20 cellular contexts compared by ENCODE assay signal in the genomic region with DNA sequence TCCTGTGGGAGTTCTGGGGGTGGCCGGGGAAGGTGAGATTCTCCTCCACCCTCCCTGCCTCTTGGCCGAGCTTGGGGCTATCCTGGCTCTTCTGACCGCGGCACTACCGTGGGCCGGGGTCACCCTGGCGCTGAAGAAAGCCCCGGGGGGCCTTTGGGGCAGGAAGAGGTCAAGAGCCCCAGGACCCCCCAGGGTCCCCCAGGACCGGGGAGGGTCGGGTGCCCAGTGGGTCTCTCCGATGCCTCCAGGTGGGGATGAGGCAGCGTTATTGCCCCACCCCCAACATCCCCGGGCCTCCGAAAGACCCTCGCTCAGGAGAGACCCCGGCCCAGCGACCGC. TPM values are rescaled to one million over a fixed set of nuclear protein-coding genes. Genes with fewer than 3 reads are reported as not detected.
DNase-seq lines count a peak whose midpoint lies in the region; ATAC-seq, FAIRE-seq and TF ChIP-seq lines count a peak whose summit lies in the region.
"Had no signal": no experiment of that assay in that cellular context is flagged by ENCODE, and none has a peak within 500 bp of the region (broad histone marks: within the 10 kb centered on the region; RNA-seq: fewer than 3 reads in every experiment).

No MANE protein-coding gene starts in this region.

- H3K9me3 ChIP-seq in right lobe of liver (no peaks in the 10 kb centered on the region), HepG2 (ENCODE audit: low read length) (no peaks in the 10 kb centered on the region), endodermal cell (ENCODE audit: control insufficient read depth, low read length) (no peaks in the 10 kb centered on the region), ovary (no peaks in the 10 kb centered on the region), body of pancreas (no peaks in the 10 kb centered on the region)
- H3K9me3 ChIP-seq: left lung, spleen, thoracic aorta had no signal

- no peaks in the 10 kb centered on the region for H3K4me1 Mint-ChIP-seq in endodermal cell
- H3K4me1 Mint-ChIP-seq: activated CD4-positive, alpha-beta memory T cell treated with anti-CD3 and anti-CD28 coated beads, Interleukin-2, amount 10 ng/mL, durations not matched to agents 7 days and 5 days had no signal

- no peak overlapping the region for H2AFZ ChIP-seq in HepG2 (ENCODE audit: low read length)

- H3K4me3 Mint-ChIP-seq in endodermal cell = peak overlapping the region; percentile 44
- H3K4me3 Mint-ChIP-seq: activated CD4-positive, alpha-beta memory T cell treated with anti-CD3 and anti-CD28 coated beads, Interleukin-2, amount 10 ng/mL, durations not matched to agents 7 days and 5 days; CD8-positive, alpha-beta T cell had no signal

- no peaks in the 10 kb centered on the region for H4K20me1 ChIP-seq in HepG2 (ENCODE audit: insufficient read depth, low read length)

- no peaks in the 10 kb centered on the region for H3K9me3 Mint-ChIP-seq in endodermal cell
- H3K9me3 Mint-ChIP-seq: activated CD4-positive, alpha-beta memory T cell treated with anti-CD3 and anti-CD28 coated beads, Interleukin-2, amount 10 ng/mL, durations not matched to agents 7 days and 5 days; activated naive CD4-positive, alpha-beta T cell treated with anti-CD3 and anti-CD28 coated beads, Interleukin-2, amount 50 U/mL, for 72 hours; CD8-positive, alpha-beta T cell had no signal

- H3K27me3 ChIP-seq in right lobe of liver = no peaks in the 10 kb centered on the region
- peaks cover 9 to 45% of the 10 kb centered on the region in 2 experiments for H3K27me3 ChIP-seq in HepG2 (ENCODE audit: control insufficient read depth in 1 of 2, insufficient read depth in 2 of 2, low read length in 2 of 2)
- H3K27me3 ChIP-seq in endodermal cell (ENCODE audit: control insufficient read depth, insufficient read depth, low read length, poor library complexity, severe bottlenecking) = peaks cover 14% of the 10 kb centered on the region
- H3K27me3 ChIP-seq in ovary = no peaks in the 10 kb centered on the region
- peaks cover 0 to 11% of the 10 kb centered on the region in 2 donors for H3K27me3 ChIP-seq in body of pancreas

- POLR2A ChIA-PET in HepG2 (lab: Yijun Ruan, JAX) = no interaction called here

- intact Hi-C loops in right lobe of liver (cut with DNase I) (no loop called here), HepG2 (cut with micrococcal nuclease; ENCODE audit: unreplicated experiment) (no loop called here), ovary (cut with DNase I) (no loop called here), body of pancreas (cut with DNase I) (no loop called here)

- no peak overlapping the region for H3K4me2 ChIP-seq in HepG2 (ENCODE audit: low read depth, low read length)

- peaks cover 12% of the 10 kb centered on the region for H3K27me3 Mint-ChIP-seq in endodermal cell (ENCODE audit: insufficient read depth)

- H3K4me3 ChIP-seq in right lobe of liver (no peak overlapping the region), HepG2 (replicated peaks in 1 of 3; ENCODE audit: insufficient read depth in 1 of 3, low read depth in 2 of 3, low read length in 3 of 3) (no peak overlapping the region; a peak in 1 of 6 replicates), endodermal cell (ENCODE audit: low read length) (no peak overlapping the region), ovary (peak overlapping the region; percentile 52), body of pancreas (no peak overlapping the region)

- BruUV-seq in HepG2 (replicated peaks; lab: Mats Ljungman, UMichigan) = no TSS peak

- TF ChIP-seq RAD21 in HepG2 (CRISPR knock-in tag; IDR thresholded peaks at IDR 0.05) = no peak

- no peak overlapping the region for H3K27ac Mint-ChIP-seq in endodermal cell
- H3K27ac Mint-ChIP-seq: activated CD4-positive, alpha-beta memory T cell treated with anti-CD3 and anti-CD28 coated beads, Interleukin-2, amount 10 ng/mL, durations not matched to agents 7 days and 5 days; activated naive CD4-positive, alpha-beta T cell treated with anti-CD3 and anti-CD28 coated beads, Interleukin-2, amount 50 U/mL, for 72 hours; activated T-cell treated with anti-CD3 and anti-CD28 coated beads, Interleukin-2, amount 50 U/mL, for 72 hours; CD8-positive, alpha-beta T cell had no signal

- H3K36me3 Mint-ChIP-seq in endodermal cell (ENCODE audit: low read depth) = no peaks in the 10 kb centered on the region
- H3K36me3 Mint-ChIP-seq: activated naive CD4-positive, alpha-beta T cell treated with anti-CD3 and anti-CD28 coated beads, Interleukin-2, amount 50 U/mL, for 72 hours; CD8-positive, alpha-beta T cell had no signal

- TF ChIP-seq POLR2A in right lobe of liver (IDR thresholded peaks at IDR 0.05) = no peak
- TF ChIP-seq POLR2A in HepG2 (IDR thresholded peaks at IDR 0.05; ENCODE audit: insufficient read depth in 1 of 2, low read depth in 2 of 2, low read length in 2 of 2) = no peak
- no peak for TF ChIP-seq POLR2A in ovary (IDR thresholded peaks at IDR 0.05)
- no peak for TF ChIP-seq POLR2A in body of pancreas (IDR thresholded peaks at IDR 0.05)

- CTCF ChIA-PET in HepG2 (lab: Yijun Ruan, JAX; ENCODE audit: low intra/inter-chr PET ratio, low total read pairs) = no interaction called here

- TF ChIP-seq CTCF in right lobe of liver (IDR thresholded peaks at IDR 0.05) (no peak), HepG2 (CRISPR knock-in tag; IDR thresholded peaks at IDR 0.05) (no peak), endodermal cell (conservative IDR thresholded peaks at IDR 0.05) (no peak), ovary (IDR thresholded peaks at IDR 0.05) (no peak), body of pancreas (IDR thresholded peaks at IDR 0.05) (no peak)

- H3K4me1 ChIP-seq in right lobe of liver = peaks cover 0 to 34% (median 11%) of the 10 kb centered on the region in 4 donors
- peaks cover 17% of the 10 kb centered on the region for H3K4me1 ChIP-seq in HepG2 (ENCODE audit: insufficient read depth, low read length)
- H3K4me1 ChIP-seq in endodermal cell (ENCODE audit: control insufficient read depth, insufficient read depth, low read length) = no peaks in the 10 kb centered on the region
- peaks cover 9% of the 10 kb centered on the region for H3K4me1 ChIP-seq in ovary (ENCODE audit: insufficient read depth)
- H3K4me1 ChIP-seq in body of pancreas = peaks cover 13% of the 10 kb centered on the region

- ATAC-seq in right lobe of liver (no peak), HepG2 (no peak), body of pancreas (no peak), GM18519 (IDR thresholded peaks at IDR 0.05; ENCODE audit: low FRiP score, unreplicated experiment) (no peak), HG03097 (IDR thresholded peaks at IDR 0.05; ENCODE audit: low FRiP score, unreplicated experiment) (no peak)

- DNase-seq in right lobe of liver = peak in 2 of 3 donors; percentile 42 to 47
- no peak for DNase-seq in HepG2 (ENCODE audit: low spot score)
- DNase-seq in endodermal cell = peak; percentile 74
- DNase-seq in ovary = peak in 2 of 5 donors; percentile 26 to 57
- no peak for DNase-seq in body of pancreas
- no peak for DNase-seq in NCI-H345 treated with DMSO at 0.1 percent for 48 hours (lab: John Stamatoyannopoulos, UW; ENCODE audit: unreplicated experiment)
- DNase-seq: NCI-H1694 treated with DMSO at 0.1 percent for 48 hours; NCI-H446; stimulated activated CD8-positive, alpha-beta memory T cell treated with anti-CD3 and anti-CD28 coated beads, Interleukin-4, amount 100 ng/mL, for 48 hours had no signal

- H3K9ac ChIP-seq in HepG2 (ENCODE audit: insufficient read depth, low read depth, low read length) (no peak overlapping the region), endodermal cell (ENCODE audit: extremely low read depth, low read length, poor library complexity, severe bottlenecking) (no peak overlapping the region)

- TF ChIP-seq EP300 in HepG2 (IDR thresholded peaks at IDR 0.05; ENCODE audit: low read depth in 2 of 2, low read length in 2 of 2) (no peak), HepG2 (CRISPR knock-in tag; IDR thresholded peaks at IDR 0.05; ENCODE audit: borderline replicate concordance) (no peak), ovary (IDR thresholded peaks at IDR 0.05) (no peak)

- H3K27ac ChIP-seq in right lobe of liver (no peak overlapping the region), HepG2 (ENCODE audit: extremely low read length, insufficient read depth, low read length) (no peak overlapping the region), endodermal cell (ENCODE audit: low read depth, low read length) (no peak overlapping the region), ovary (peak overlapping the region; percentile 62 to 82), body of pancreas (no peak overlapping the region)
- H3K27ac ChIP-seq: left lung, spleen, thoracic aorta had no signal

- in situ Hi-C loops in HepG2 (cut with HindIII; ENCODE audit: extremely low pct_ligation_motif_present, low pct_unique_long_range_greater_than_20kb) = no loop called here

- H3K36me3 ChIP-seq in right lobe of liver (no peaks in the 10 kb centered on the region), HepG2 (replicated peaks in 1 of 2; ENCODE audit: control insufficient read depth in 1 of 2, insufficient read depth in 2 of 2, low read length in 2 of 2) (no peaks in the 10 kb centered on the region), endodermal cell (ENCODE audit: control insufficient read depth, insufficient read depth, low read length) (no peaks in the 10 kb centered on the region), ovary (no peaks in the 10 kb centered on the region), body of pancreas (replicated peaks in 1 of 2; ENCODE audit: insufficient read depth in 1 of 2, low read depth in 2 of 2) (no peaks in the 10 kb centered on the region)
- H3K36me3 ChIP-seq: left lung, spleen, thoracic aorta had no signal

- H3K79me2 ChIP-seq in HepG2 (ENCODE audit: insufficient read depth, low read length) = no peaks in the 10 kb centered on the region

- FAIRE-seq in HepG2 (lab: Jason Lieb, UNC) = no peak
- FAIRE-seq: frontal cortex had no signal

- WGBS in right lobe of liver (ENCODE audit: insufficient coverage, low coverage, low lambda C conversion rate, missing lambda C conversion rate) = 0% methylated on average over 2 of the region's 18 CpGs
- 0% methylated on average over 1 of the region's 18 CpGs for WGBS in HepG2 (ENCODE audit: low lambda C conversion rate)
- WGBS in endodermal cell (ENCODE audit: insufficient coverage in 1 of 2, insufficient read length in 1 of 2), 2 experiments = 21 to 60% methylated on average over 1 to 18 of the region's 18 CpGs
- WGBS in ovary, 3 donors = 5 to 9% (median 8%) methylated on average over 8 to 18 of the region's 18 CpGs
- 0 to 7% methylated on average over 3 to 14 of the region's 18 CpGs for WGBS in body of pancreas, 2 donors

RNA-seq across cellular contexts. Expression of a gene that starts 0.4 kb away (rescaled TPM):
- total RNA-seq in right lobe of liver (10 to 100 TPM in 2 of 6 experiments, 1 to 10 TPM in 3, under 1 TPM in 1; 0.54 to 11.6 (median 8.2) TPM), HepG2 (2016; rRNA removed; fragmentation: Illumina TruSeq; extraction: Trizol) (0.44 TPM in 1 of 2 replicates, not detected in the other), endodermal cell (1 to 10 TPM; 6.5 to 9.6 TPM), ovary (10 to 100 TPM in 6 of 7 donors, 1 to 10 TPM in 1; 6.7 to 34.9 (median 18.6) TPM), body of pancreas (1 to 10 TPM in 1 of 2 donors, under 1 TPM in 1; 0.52 to 3.3 TPM)
- not detected in 2 replicates for total RNA-seq in HepG2 (2016; cell fraction: cytosol; rRNA removed; fragmentation: Illumina TruSeq; extraction: Trizol; ENCODE audit: low read depth)
- total RNA-seq in HepG2 (2016; cell fraction: insoluble cytoplasmic fraction; rRNA removed; fragmentation: Illumina TruSeq; extraction: Trizol) = not detected in 2 replicates
- total RNA-seq in HepG2 (2016; cell fraction: membrane; rRNA removed; fragmentation: Illumina TruSeq; extraction: Trizol) = 0.38 TPM in 1 of 2 replicates, not detected in the other
- not detected in 2 replicates for total RNA-seq in HepG2 (2016; cell fraction: nucleus; rRNA removed; fragmentation: Illumina TruSeq; extraction: Trizol)
- polyA plus RNA-seq in HepG2 (2011; rRNA removed) (0.56 and 0.69 TPM in 2 replicates), ovary (1 to 10 TPM in 1 of 2 donors, under 1 TPM in 1; 0.67 to 5.6 TPM)
- polyA plus RNA-seq in HepG2 (2011; cell fraction: cytosol; rRNA removed) = 0.09 and 0.66 TPM in 2 replicates
- 1.3 and 3.3 TPM in 2 replicates for polyA plus RNA-seq in HepG2 (2011; cell fraction: nucleus; rRNA removed)
- 0.17 TPM in 1 of 2 replicates, not detected in the other for polyA plus RNA-seq in HepG2 (2012)
- 0.03 and 0.17 TPM in 2 replicates for polyA plus RNA-seq in HepG2 (2016; cell fraction: cytosol; fragmentation: Illumina TruSeq; extraction: Trizol; ENCODE audit: low read depth)
- not detected in 2 replicates for polyA plus RNA-seq in HepG2 (2016; cell fraction: insoluble cytoplasmic fraction; fragmentation: Illumina TruSeq; extraction: Trizol; ENCODE audit: low read depth)
- polyA plus RNA-seq in HepG2 (2016; cell fraction: membrane; fragmentation: Illumina TruSeq; extraction: Trizol; ENCODE audit: low read depth) = 0.03 TPM in 1 of 2 replicates, not detected in the other
- polyA plus RNA-seq in HepG2 (2016; cell fraction: nucleus; fragmentation: Illumina TruSeq; extraction: Trizol; ENCODE audit: insufficient read depth, low read depth) = not detected in 2 replicates
- 0.09 and 4.0 TPM in 2 replicates for polyA minus RNA-seq in HepG2 (2011; rRNA and poly(A)+ RNA removed; ENCODE audit: low replicate concordance)
- 0.53 and 1.8 TPM in 2 replicates for polyA minus RNA-seq in HepG2 (2011; cell fraction: cytosol; rRNA and poly(A)+ RNA removed)
- 0.12 and 2.4 TPM in 2 replicates for polyA minus RNA-seq in HepG2 (2011; cell fraction: nucleus; rRNA and poly(A)+ RNA removed)
- polyA plus RNA-seq in endodermal cell (2013, experiment 1 of 2) = 7.3 TPM
- polyA plus RNA-seq in endodermal cell (2013, experiment 2 of 2) = 4.6 TPM
- total RNA-seq: A673; CD8-positive, alpha-beta T cell had no signal

Comparison
In these comparisons a context has a peak if more than half of its experiments do, and no peak if none do; other contexts are left out.
1. DNase-seq: peak in right lobe of liver (2 of 3) and endodermal cell (single experiment); none in HepG2 (single experiment), body of pancreas (0 of 4) and NCI-H345 treated with DMSO at 0.1 percent for 48 hours (single experiment).
2. H3K27ac ChIP-seq: peak in ovary (2 of 2); none in right lobe of liver (0 of 3), HepG2 (single experiment), endodermal cell (single experiment) and body of pancreas (0 of 4).